ENCODE assay signal across 24 cellular contexts in the genomic region with DNA sequence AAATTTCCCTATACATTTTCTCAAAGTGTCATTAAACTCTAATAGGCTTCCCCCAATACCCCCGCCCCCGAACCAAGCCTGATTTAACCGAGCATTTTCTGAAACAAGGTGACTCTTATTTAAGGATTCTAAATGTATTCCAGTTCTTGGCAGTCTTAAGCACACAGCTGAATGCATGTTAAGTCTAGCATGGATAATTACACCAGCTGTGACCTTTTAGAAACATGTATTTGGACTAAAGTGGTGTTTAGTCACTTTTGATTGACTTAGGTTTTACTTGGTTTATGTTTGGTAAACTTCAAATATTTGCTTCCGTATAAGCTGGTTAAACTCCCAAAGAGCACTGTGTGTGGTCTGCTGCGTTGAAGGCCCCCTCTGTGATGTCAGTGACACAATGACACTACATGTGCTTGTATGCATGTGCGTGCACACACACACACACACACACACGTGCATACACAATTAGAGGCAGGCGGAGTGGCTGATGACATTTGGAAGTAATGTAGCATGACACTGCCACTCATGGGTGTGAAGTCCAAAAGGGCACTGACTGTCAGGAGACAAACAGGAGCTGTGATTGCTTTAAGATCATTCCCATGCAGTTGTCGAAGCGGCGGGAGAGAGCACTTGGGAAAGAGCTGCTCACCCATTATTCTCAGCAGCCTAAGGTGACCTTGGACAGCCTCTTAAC.
DNase-seq lines count a peak whose midpoint lies in the region; ATAC-seq and TF ChIP-seq lines count a peak whose summit lies in the region.
"Had no signal": no experiment of that assay in that cellular context is flagged by ENCODE, and none has a peak within 500 bp of the region (broad histone marks: within the 10 kb centered on the region; RNA-seq: fewer than 3 reads in every experiment).

No MANE protein-coding gene starts in this region.

- TF ChIP-seq POLR2A in Peyer's patch (IDR thresholded peaks at IDR 0.05): no peak

- H3K4ac ChIP-seq in neuronal stem cell (ENCODE audit: low read length): no peak overlapping the region

- H3K27ac ChIP-seq in Peyer's patch (peak overlapping the region in 1 of 4 donors; percentile 28), hepatocyte (peak overlapping the region; percentile 14), neuronal stem cell (replicated peaks; ENCODE audit: low read length) (no peak overlapping the region)
- H3K27ac ChIP-seq: esophagus squamous epithelium, GM23248, lower lobe of right lung, thoracic aorta had no signal

- no peak overlapping the region for H2BK5ac ChIP-seq in neuronal stem cell (ENCODE audit: low read length)

- H3K27me3 ChIP-seq in Peyer's patch: no peaks in the 10 kb centered on the region
- no peaks in the 10 kb centered on the region for H3K27me3 ChIP-seq in hepatocyte
- peaks cover 0 to 3% (median 0%) of the 10 kb centered on the region in 3 experiments for H3K27me3 ChIP-seq in neuronal stem cell (ENCODE audit: control insufficient read depth in 3 of 3, insufficient read depth in 3 of 3, low read depth in 1 of 3, low read length in 3 of 3)

- no peak overlapping the region for H2AK5ac ChIP-seq in neuronal stem cell (ENCODE audit: low read depth, low read length)

- H3K14ac ChIP-seq in neuronal stem cell (ENCODE audit: low read length): peak overlapping the region; percentile 9

- no peak overlapping the region for H3K9ac ChIP-seq in neuronal stem cell (ENCODE audit: low read depth, low read length, poor library complexity)
- H3K9ac ChIP-seq: GM23248 had no signal

- H3K9me3 ChIP-seq in Peyer's patch (no peaks in the 10 kb centered on the region), hepatocyte (ENCODE audit: low read depth) (no peaks in the 10 kb centered on the region), neuronal stem cell (replicated peaks in 1 of 2; ENCODE audit: control insufficient read depth in 2 of 2, insufficient read depth in 1 of 2, low read depth in 1 of 2, low read length in 2 of 2) (no peaks in the 10 kb centered on the region)
- H3K9me3 ChIP-seq: esophagus squamous epithelium, lower lobe of right lung, thoracic aorta had no signal

- peak; percentile 36 for DNase-seq in DMS53 treated with DMSO at 0.1 percent for 48 hours (lab: John Stamatoyannopoulos, UW; ENCODE audit: unreplicated experiment)
- DNase-seq in Peyer's patch: peak in 2 of 3 donors; percentile 51 to 73
- DNase-seq in hepatocyte (ENCODE audit: low spot score): peak; percentile 60
- no peak for DNase-seq in neuronal stem cell (ENCODE audit: low spot score)
- DNase-seq in D341Med (ENCODE audit: low spot score): no peak
- DNase-seq in OCI-M1 (lab: John Stamatoyannopoulos, UW): no peak
- DNase-seq: activated CD4-positive, alpha-beta T cell treated with anti-CD3 and anti-CD28 coated beads for 4 hours; aorta; cerebellar nuclear complex; effector CD8-positive, alpha-beta T cell; esophagus squamous epithelium; GM23248; lower lobe of right lung; NCI-H1092; NCI-H2107; NCI-H526; occipital lobe; stimulated activated naive B cell treated with anti-CD40 and anti-IgM and Interleukin-4, amounts not matched to agents 10 μg/mL and 1 μg/mL and 100 μg/mL, for 72 hours; T-cell had no signal

- H3K4me1 ChIP-seq in Peyer's patch (no peaks in the 10 kb centered on the region), hepatocyte (ENCODE audit: insufficient read depth) (peaks cover 10% of the 10 kb centered on the region), neuronal stem cell (ENCODE audit: control insufficient read depth in 2 of 2, insufficient read depth in 1 of 2, low read depth in 1 of 2, low read length in 2 of 2) (peaks cover 0 to 5% of the 10 kb centered on the region in 2 donors)
- H3K4me1 ChIP-seq: esophagus squamous epithelium, lower lobe of right lung had no signal

- H2BK15ac ChIP-seq in neuronal stem cell (ENCODE audit: low read length): no peak overlapping the region

- H3K4me3 ChIP-seq in Peyer's patch (no peak overlapping the region), hepatocyte (no peak overlapping the region), neuronal stem cell (ENCODE audit: low read length in 2 of 2) (no peak overlapping the region)
- H3K4me3 ChIP-seq: esophagus squamous epithelium, GM12878, GM23248, lower lobe of right lung, thoracic aorta had no signal

- ATAC-seq in HG03175 (IDR thresholded peaks at IDR 0.05; ENCODE audit: unreplicated experiment) (no peak), GM19463 (IDR thresholded peaks at IDR 0.05; ENCODE audit: unreplicated experiment) (no peak)
- ATAC-seq: GM12878; lower lobe of right lung; Right ventricle myocardium inferior; stimulated activated naive B cell treated with anti-CD40 and anti-IgM and Interleukin-4, amounts not matched to agents 10 μg/mL and 1 μg/mL and 100 μg/mL, for 72 hours; T-cell had no signal

- H3K36me3 ChIP-seq in Peyer's patch (no peaks in the 10 kb centered on the region), hepatocyte (replicated peaks; ENCODE audit: insufficient read depth, low read depth) (no peaks in the 10 kb centered on the region), neuronal stem cell (replicated peaks in 1 of 2; ENCODE audit: control insufficient read depth in 2 of 2, insufficient read depth in 2 of 2, low read length in 2 of 2) (no peaks in the 10 kb centered on the region)
- H3K36me3 ChIP-seq: esophagus squamous epithelium, lower lobe of right lung, thoracic aorta had no signal

- H2AFZ ChIP-seq in hepatocyte (no peak overlapping the region), neuronal stem cell (ENCODE audit: low read length) (no peak overlapping the region)
- H2AFZ ChIP-seq: GM23248 had no signal

- H3K79me1 ChIP-seq in neuronal stem cell (ENCODE audit: low read depth, low read length): no peaks in the 10 kb centered on the region

- no peak overlapping the region for H2BK12ac ChIP-seq in neuronal stem cell (ENCODE audit: low read length)

- no peaks in the 10 kb centered on the region for H4K20me1 ChIP-seq in hepatocyte (ENCODE audit: insufficient read depth, poor library complexity, severe bottlenecking)

- no peak overlapping the region for H4K91ac ChIP-seq in neuronal stem cell (ENCODE audit: low read depth, low read length, poor library complexity)

- H2BK120ac ChIP-seq in neuronal stem cell (ENCODE audit: low read depth, low read length): no peak overlapping the region

- TF ChIP-seq CTCF in Peyer's patch (IDR thresholded peaks at IDR 0.05) (no peak), hepatocyte (IDR thresholded peaks at IDR 0.05; ENCODE audit: poor library complexity) (no peak)

- 47% methylated on average over 11 of the region's 11 CpGs for WGBS in hepatocyte (ENCODE audit: low lambda C conversion rate, missing lambda C conversion rate)
- no CpG with 5 or more reads among the region's 11 CpGs for WGBS in neuronal stem cell (ENCODE audit: extremely low coverage in 2 of 2, insufficient read length in 2 of 2, insufficient replicate concordance in 1 of 2), 2 donors

- H3K79me2 ChIP-seq in hepatocyte: no peaks in the 10 kb centered on the region

- H3K4me2 ChIP-seq in hepatocyte (no peak overlapping the region), neuronal stem cell (ENCODE audit: insufficient read depth, low read length, poor library complexity, severe bottlenecking) (no peak overlapping the region)

- no peak overlapping the region for H4K8ac ChIP-seq in neuronal stem cell (ENCODE audit: low read depth, low read length)

- H3K9me2 ChIP-seq in hepatocyte (replicated peaks; ENCODE audit: insufficient read depth): no peaks in the 10 kb centered on the region

- no peak overlapping the region for H3K18ac ChIP-seq in neuronal stem cell (ENCODE audit: low read length)

- H3K23ac ChIP-seq in neuronal stem cell (ENCODE audit: low read depth, low read length, poor library complexity): no peak overlapping the region

Comparison
In these comparisons a context has a peak if more than half of its experiments do, and no peak if none do; other contexts are left out.
1. DNase-seq: peak in DMS53 treated with DMSO at 0.1 percent for 48 hours (single experiment), Peyer's patch (2 of 3) and hepatocyte (single experiment); none in neuronal stem cell (single experiment), D341Med (single experiment) and OCI-M1 (single experiment).